ENCODE assay signal across 1 cellular context in genomic region chr5:6495433-6496206, GRCh38.
TF ChIP-seq lines count a peak whose summit lies in the region.

No MANE protein-coding gene starts in this region.

TF ChIP-seq in HepG2, 621 proteins besides CTCF, POLR2A, EP300 and RAD21 (continued from another document and continues in another):
- peak; percentile 93 for TF ChIP-seq ZNF609 (CRISPR knock-in tag; IDR thresholded peaks at IDR 0.05; ENCODE audit: borderline replicate concordance)
- TF ChIP-seq MAZ (IDR thresholded peaks at IDR 0.05; ENCODE audit: borderline replicate concordance, low read depth, low read length) = no peak
- TF ChIP-seq MAZ (CRISPR knock-in tag; IDR thresholded peaks at IDR 0.05; ENCODE audit: low read depth) = 0 out of 2 replicates have a peak, but pooled peaks have one; percentile 35
- TF ChIP-seq ZNF335 (CRISPR knock-in tag; IDR thresholded peaks at IDR 0.05) = no peak
- TF ChIP-seq PHF21A (CRISPR knock-in tag; IDR thresholded peaks at IDR 0.05) = peak; percentile 63; the same call in 1 of the 2 replicates
- TF ChIP-seq DPF2 (CRISPR knock-in tag; IDR thresholded peaks at IDR 0.05; ENCODE audit: borderline replicate concordance, low read depth) = 0 out of 2 replicates have a peak, but pooled peaks have one; percentile 13
- no peak for TF ChIP-seq ZNF253 (CRISPR knock-in tag; IDR thresholded peaks at IDR 0.05; ENCODE audit: borderline replicate concordance)
- TF ChIP-seq RXRB (CRISPR knock-in tag; IDR thresholded peaks at IDR 0.05; ENCODE audit: borderline replicate concordance) = 0 out of 2 replicates have a peak, but pooled peaks have one; percentile 22
- TF ChIP-seq PITX1 (CRISPR knock-in tag; IDR thresholded peaks at IDR 0.05) = peak; percentile 76; the same call in 1 of the 2 replicates
- 0 out of 2 replicates have a peak, but pooled peaks have one; percentile 48 for TF ChIP-seq FOXO1 (CRISPR knock-in tag; IDR thresholded peaks at IDR 0.05)
- TF ChIP-seq ZNF282 (IDR thresholded peaks at IDR 0.05; ENCODE audit: partially characterized antibody) = no peak
- peak; percentile 72 for TF ChIP-seq TCF7 (IDR thresholded peaks at IDR 0.05; ENCODE audit: low read depth)
- TF ChIP-seq HMG20A (CRISPR knock-in tag; IDR thresholded peaks at IDR 0.05; ENCODE audit: borderline replicate concordance) = peak; percentile 79; the same call in 1 of the 2 replicates
- no peak for TF ChIP-seq ZNF280D (CRISPR knock-in tag; IDR thresholded peaks at IDR 0.05)
- TF ChIP-seq RAD51 (IDR thresholded peaks at IDR 0.05; ENCODE audit: borderline replicate concordance) = no peak
- TF ChIP-seq BCL6 (CRISPR knock-in tag; IDR thresholded peaks at IDR 0.05) = peak; percentile 76
- TF ChIP-seq ZMYM4 (CRISPR knock-in tag; IDR thresholded peaks at IDR 0.05) = peak; percentile 49; the same call in 1 of the 2 replicates
- no peak for TF ChIP-seq ZNF34 (CRISPR knock-in tag; IDR thresholded peaks at IDR 0.05; ENCODE audit: borderline replicate concordance)
- no peak for TF ChIP-seq ADNP (CRISPR knock-in tag; IDR thresholded peaks at IDR 0.05)
- TF ChIP-seq ZNF879 (CRISPR knock-in tag; IDR thresholded peaks at IDR 0.05) = no peak
- peak; percentile 65 for TF ChIP-seq PAXIP1 (CRISPR knock-in tag; conservative IDR thresholded peaks at IDR 0.05)
- no peak for TF ChIP-seq HOXA3 (CRISPR knock-in tag; IDR thresholded peaks at IDR 0.05)
- TF ChIP-seq NPAS2 (CRISPR knock-in tag; IDR thresholded peaks at IDR 0.05; ENCODE audit: borderline replicate concordance) = no peak
- peak; percentile 38; the same call in 1 of the 2 replicates for TF ChIP-seq FOXA1 (IDR thresholded peaks at IDR 0.05)
- TF ChIP-seq FOXA1 (CRISPR knock-in tag; IDR thresholded peaks at IDR 0.05) = peak; percentile 79
- peak; percentile 99 for TF ChIP-seq GFI1 (CRISPR knock-in tag; IDR thresholded peaks at IDR 0.05; ENCODE audit: borderline replicate concordance)
- no peak for TF ChIP-seq GPBP1L1 (CRISPR knock-in tag; IDR thresholded peaks at IDR 0.05)
- TF ChIP-seq ZSCAN21 (CRISPR knock-in tag; IDR thresholded peaks at IDR 0.05; ENCODE audit: borderline replicate concordance) = no peak
- peak; percentile 49; the same call in 1 of the 2 replicates for TF ChIP-seq NCOA2 (CRISPR knock-in tag; IDR thresholded peaks at IDR 0.05)
- TF ChIP-seq ZNF570 (CRISPR knock-in tag; IDR thresholded peaks at IDR 0.05; ENCODE audit: borderline replicate concordance) = no peak
- TF ChIP-seq SOX13 (IDR thresholded peaks at IDR 0.05) = no peak; the same call in 1 of the 2 replicates
- TF ChIP-seq SOX13 (CRISPR knock-in tag; conservative IDR thresholded peaks at IDR 0.05 in 1 of 2, IDR thresholded peaks at IDR 0.05 in 1 of 2) = peak in 1 of 2 experiments; percentile 68; a peak in 2 of 4 replicates
- no peak for TF ChIP-seq ZNF18 (CRISPR knock-in tag; IDR thresholded peaks at IDR 0.05; ENCODE audit: insufficient replicate concordance)
- TF ChIP-seq NONO (IDR thresholded peaks at IDR 0.05) = no peak
- TF ChIP-seq NONO (CRISPR knock-in tag; conservative IDR thresholded peaks at IDR 0.05) = 0 out of 2 replicates have a peak, but pooled peaks have one; percentile 22
- TF ChIP-seq TCF7L2 (IDR thresholded peaks at IDR 0.05; ENCODE audit: low read depth, low read length) = no peak
- peak; percentile 53; the same call in 1 of the 2 replicates for TF ChIP-seq REPIN1 (CRISPR knock-in tag; IDR thresholded peaks at IDR 0.05; ENCODE audit: borderline replicate concordance, low read depth)
- no peak for TF ChIP-seq ZNF382 (CRISPR knock-in tag; IDR thresholded peaks at IDR 0.05; ENCODE audit: borderline replicate concordance)
- no peak for TF ChIP-seq HNRNPH1 (optimal IDR thresholded peaks at IDR 0.05; ENCODE audit: low read depth, low read length)
- no peak for TF ChIP-seq KMT2A (CRISPR knock-in tag; IDR thresholded peaks at IDR 0.05)
- TF ChIP-seq ARID3A (IDR thresholded peaks at IDR 0.05; ENCODE audit: low read depth, low read length) = 0 out of 2 replicates have a peak, but pooled peaks have one; percentile 36
- TF ChIP-seq KAT7 (CRISPR knock-in tag; IDR thresholded peaks at IDR 0.05; ENCODE audit: borderline replicate concordance) = no peak
- no peak for TF ChIP-seq SETDB1 (CRISPR knock-in tag; IDR thresholded peaks at IDR 0.05; ENCODE audit: borderline replicate concordance)
- peak; percentile 70 for TF ChIP-seq SIX1 (CRISPR knock-in tag; IDR thresholded peaks at IDR 0.05; ENCODE audit: borderline replicate concordance)
- no peak for TF ChIP-seq ZNF329 (CRISPR knock-in tag; IDR thresholded peaks at IDR 0.05; ENCODE audit: low read depth)
- peak; percentile 59 for TF ChIP-seq TBX2 (CRISPR knock-in tag; IDR thresholded peaks at IDR 0.05; ENCODE audit: borderline replicate concordance)
- TF ChIP-seq SOX6 (IDR thresholded peaks at IDR 0.05) = no peak
- TF ChIP-seq SOX6 (CRISPR knock-in tag; IDR thresholded peaks at IDR 0.05) = peak; percentile 89
- TF ChIP-seq ZBTB25 (CRISPR knock-in tag; IDR thresholded peaks at IDR 0.05) = no peak
- TF ChIP-seq ATF4 (CRISPR knock-in tag; IDR thresholded peaks at IDR 0.05) = no peak
